In genomic region chr12:79764641-79765040, GRCh38 we compare ENCODE assay signal across 24 cellular contexts.
"Had no signal": no experiment of that assay in that cellular context is flagged by ENCODE, and none has a peak within 500 bp of the region (broad histone marks: within the 10 kb centered on the region; RNA-seq: fewer than 3 reads in every experiment).

No MANE protein-coding gene starts in this region.

- H3K36me3 Mint-ChIP-seq: activated naive CD4-positive, alpha-beta T cell treated with anti-CD3 and anti-CD28 coated beads, Interleukin-2, amount 50 U/mL, for 24 hours; activated naive CD8-positive, alpha-beta T cell treated with anti-CD3 and anti-CD28 coated beads, Interleukin-2, amount 10 ng/mL, durations not matched to agents 7 days and 5 days had no signal

- H3K27me3 Mint-ChIP-seq: activated CD4-positive, alpha-beta T cell treated with anti-CD3 and anti-CD28 coated beads, Interleukin-2, amount 10 ng/mL, durations not matched to agents 7 days and 5 days had no signal

- H3K9me3 Mint-ChIP-seq: activated CD4-positive, alpha-beta T cell treated with anti-CD3 and anti-CD28 coated beads, Interleukin-2, amount 10 ng/mL, durations not matched to agents 7 days and 5 days; activated naive CD4-positive, alpha-beta T cell treated with anti-CD3 and anti-CD28 coated beads, Interleukin-2, amount 50 U/mL, for 24 hours; activated naive CD8-positive, alpha-beta T cell treated with anti-CD3 and anti-CD28 coated beads, Interleukin-2, amount 10 ng/mL, durations not matched to agents 7 days and 5 days; activated T-cell treated with anti-CD3 and anti-CD28 coated beads, Interleukin-2, amount 50 U/mL, for 24 hours; activated T-helper 2 cell treated with anti-CD3 and anti-CD28 coated beads, Interferon-gamma antibody, Interleukin-2, Interleukin-4, amounts not matched to agents 10 μg/mL and 5 μg/mL and 100 μg/mL, durations not matched to agents 14 hours and 24 hours and 36 hours; T-helper 1 cell treated with Interleukin-12 subunit alpha and Interleukin-12 subunit beta and Interleukin-4 antibody, amounts not matched to agents 30 μg/mL and 1 μg/mL, for 36 hours had no signal

- DNase-seq: activated CD4-positive, alpha-beta T cell treated with anti-CD3 and anti-CD28 coated beads, Interleukin-2, amount 10 ng/mL, durations not matched to agents 7 days and 5 days; activated CD4-positive, alpha-beta T cell treated with anti-CD3 and anti-CD28 coated beads, Interleukin-2, amount 50 U/mL, for 48 hours; activated CD8-positive, alpha-beta T cell treated with anti-CD3 and anti-CD28 coated beads, Interleukin-2, amount 10 ng/mL, durations not matched to agents 7 days and 5 days; activated gamma-delta T cell; activated naive CD4-positive, alpha-beta T cell treated with Interleukin-2 at 50 U/mL for 16 hours; activated naive CD8-positive, alpha-beta T cell treated with anti-CD3 and anti-CD28 coated beads, Interleukin-2, amount 10 ng/mL, durations not matched to agents 7 days and 5 days; activated T-cell treated with anti-CD3 and anti-CD28 coated beads, Interleukin-2, amount 50 U/mL, for 24 hours; amygdala; body of pancreas; NCI-H1105; NCI-H1417 treated with DMSO at 0.1 percent for 48 hours; NCI-H1930; NCI-H2081 treated with DMSO at 0.1 percent for 48 hours; NCI-H524 treated with DMSO at 0.1 percent for 48 hours; SHP77; SK-N-SH had no signal

- H3K27ac ChIP-seq: ascending aorta, body of pancreas, breast epithelium, SJSA1 had no signal

- H3K4me1 ChIP-seq: body of pancreas, breast epithelium, SJSA1 had no signal

- H3K9ac ChIP-seq: SK-N-SH had no signal

- H3K27me3 ChIP-seq: ascending aorta, body of pancreas, breast epithelium, SJSA1 had no signal

- H3K4me1 Mint-ChIP-seq: activated CD4-positive, alpha-beta T cell treated with anti-CD3 and anti-CD28 coated beads, Interleukin-2, amount 10 ng/mL, durations not matched to agents 7 days and 5 days; activated naive CD4-positive, alpha-beta T cell treated with anti-CD3 and anti-CD28 coated beads, Interleukin-2, amount 50 U/mL, for 24 hours; activated naive CD8-positive, alpha-beta T cell treated with anti-CD3 and anti-CD28 coated beads, Interleukin-2, amount 10 ng/mL, durations not matched to agents 7 days and 5 days had no signal

- H3K27ac Mint-ChIP-seq: activated CD4-positive, alpha-beta T cell treated with anti-CD3 and anti-CD28 coated beads, Interleukin-2, amount 10 ng/mL, durations not matched to agents 7 days and 5 days; activated CD8-positive, alpha-beta T cell treated with anti-CD3 and anti-CD28 coated beads, Interleukin-2, amount 10 ng/mL, durations not matched to agents 7 days and 5 days; activated naive CD4-positive, alpha-beta T cell treated with anti-CD3 and anti-CD28 coated beads, Interleukin-2, amount 50 U/mL, for 24 hours; activated naive CD8-positive, alpha-beta T cell treated with anti-CD3 and anti-CD28 coated beads, Interleukin-2, amount 10 ng/mL, durations not matched to agents 7 days and 5 days; activated T-cell treated with anti-CD3 and anti-CD28 coated beads, Interleukin-2, amount 50 U/mL, for 24 hours; activated T-helper 2 cell treated with anti-CD3 and anti-CD28 coated beads, Interferon-gamma antibody, Interleukin-2, Interleukin-4, amounts not matched to agents 10 μg/mL and 5 μg/mL and 100 μg/mL, durations not matched to agents 14 hours and 24 hours and 36 hours; T-helper 1 cell treated with Interleukin-12 subunit alpha and Interleukin-12 subunit beta and Interleukin-4 antibody, amounts not matched to agents 30 μg/mL and 1 μg/mL, for 36 hours; T-helper 2 cell treated with Interferon-gamma antibody and Interleukin-4, amounts not matched to agents 5 μg/mL and 100 μg/mL, for 36 hours had no signal

- H3K4me2 ChIP-seq: SK-N-SH had no signal

- H3K4me3 Mint-ChIP-seq: activated CD4-positive, alpha-beta T cell treated with anti-CD3 and anti-CD28 coated beads, Interleukin-2, amount 10 ng/mL, durations not matched to agents 7 days and 5 days; activated CD8-positive, alpha-beta T cell treated with anti-CD3 and anti-CD28 coated beads, Interleukin-2, amount 10 ng/mL, durations not matched to agents 7 days and 5 days; activated naive CD4-positive, alpha-beta T cell treated with anti-CD3 and anti-CD28 coated beads, Interleukin-2, amount 50 U/mL, for 24 hours; activated naive CD8-positive, alpha-beta T cell treated with anti-CD3 and anti-CD28 coated beads, Interleukin-2, amount 10 ng/mL, durations not matched to agents 7 days and 5 days; activated T-cell treated with anti-CD3 and anti-CD28 coated beads, Interleukin-2, amount 50 U/mL, for 24 hours; T-helper 1 cell treated with Interleukin-12 subunit alpha and Interleukin-12 subunit beta and Interleukin-4 antibody, amounts not matched to agents 30 μg/mL and 1 μg/mL, for 36 hours; T-helper 2 cell treated with Interferon-gamma antibody and Interleukin-4, amounts not matched to agents 5 μg/mL and 100 μg/mL, for 36 hours had no signal

- H3K36me3 ChIP-seq: ascending aorta, breast epithelium, SJSA1 had no signal

- H3K9me3 ChIP-seq: ascending aorta, body of pancreas, breast epithelium, SJSA1, SK-N-SH had no signal

- H3K4me3 ChIP-seq: ascending aorta, body of pancreas, breast epithelium, SJSA1 had no signal

- ATAC-seq: activated CD8-positive, alpha-beta T cell treated with anti-CD3 and anti-CD28 coated beads, Interleukin-2, amount 10 ng/mL, durations not matched to agents 7 days and 5 days; body of pancreas; Panc1 had no signal
